ENCODE assay signal across 2 cellular contexts in genomic region chr7:43766564-43766963, GRCh38.
A peak's percentile ranks its signal among the peaks of the same experiment; 100 is the strongest.
TF ChIP-seq lines count a peak whose summit lies in the region.

No MANE protein-coding gene starts in this region.

TF ChIP-seq in HEK293, 187 proteins besides CTCF, POLR2A, EP300 and RAD21:
- no peak for TF ChIP-seq REPIN1 (tag by site-specific recombination; IDR thresholded peaks at IDR 0.05; ENCODE audit: low read depth)
- TF ChIP-seq ZNF610 (tag by site-specific recombination; IDR thresholded peaks at IDR 0.05; ENCODE audit: borderline replicate concordance) = 0 out of 2 replicates have a peak, but pooled peaks have one; percentile 22
- peak; percentile 84 for TF ChIP-seq ZNF341 (tag by site-specific recombination; IDR thresholded peaks at IDR 0.05; ENCODE audit: low read depth)

TF ChIP-seq in H1, 55 proteins besides CTCF, POLR2A, EP300 and RAD21:
- no peak for TF ChIP-seq TBP (IDR thresholded peaks at IDR 0.05; ENCODE audit: low read depth, low read length)
- TF ChIP-seq ASH2L (IDR thresholded peaks at IDR 0.05; ENCODE audit: low read length) = peak; percentile 26
